In the genomic region with DNA sequence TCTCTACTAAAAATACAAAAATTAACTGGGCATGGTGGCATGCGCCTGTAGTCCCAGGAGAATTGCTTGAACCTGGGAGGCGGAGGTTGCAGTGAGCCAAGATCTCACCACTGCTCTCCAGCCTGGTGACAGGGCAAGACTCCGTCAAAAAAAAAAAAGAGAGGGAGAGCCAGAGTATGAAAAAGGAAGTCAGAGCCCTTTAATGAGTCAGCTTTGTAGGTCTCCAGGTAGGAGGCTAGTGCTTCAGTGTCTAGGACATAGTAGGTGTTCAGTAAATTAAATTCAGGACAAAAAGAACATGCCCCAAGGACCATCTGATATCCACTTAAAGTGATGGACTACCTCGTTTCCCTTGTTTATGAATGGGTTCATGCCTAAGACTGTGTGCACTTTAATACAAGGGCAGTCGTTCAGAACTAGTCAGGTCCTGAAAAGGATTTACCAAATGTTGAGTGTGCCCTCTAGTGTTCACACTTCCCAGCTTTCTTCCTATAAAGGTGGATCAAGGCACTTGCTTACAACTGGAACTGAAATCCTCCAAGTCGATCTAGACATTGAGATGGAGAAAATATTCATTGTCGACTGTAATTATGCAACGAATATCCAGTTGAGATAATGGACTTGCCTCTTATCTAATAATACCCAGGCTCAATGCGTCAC, we compare ENCODE assay signal across 9 cellular contexts. TPM values are rescaled to one million over a fixed set of nuclear protein-coding genes. Genes with fewer than 3 reads are reported as not detected.
DNase-seq lines count a peak whose midpoint lies in the region; ATAC-seq and TF ChIP-seq lines count a peak whose summit lies in the region.
"Had no signal": no experiment of that assay in that cellular context is flagged by ENCODE, and none has a peak within 500 bp of the region (broad histone marks: within the 10 kb centered on the region; RNA-seq: fewer than 3 reads in every experiment).

No MANE protein-coding gene starts in this region.

- TF ChIP-seq CTCF in fibroblast of villous mesenchyme (IDR thresholded peaks at IDR 0.05; ENCODE audit: insufficient read depth, low read depth, low read length), result peak; percentile 39

- no peaks in the 10 kb centered on the region for H3K4me1 Mint-ChIP-seq in effector memory CD8-positive, alpha-beta T cell (ENCODE audit: low read depth in 2 of 2)

- ATAC-seq in GM19463 (IDR thresholded peaks at IDR 0.05; ENCODE audit: unreplicated experiment) (peak; percentile 76), HG03575 (IDR thresholded peaks at IDR 0.05; ENCODE audit: extremely low read depth, insufficient number of reproducible peaks, low FRiP score, unreplicated experiment) (peak; percentile 91)
- ATAC-seq in effector memory CD8-positive, alpha-beta T cell (replicated peaks), result no peak

- H3K27ac Mint-ChIP-seq in effector memory CD8-positive, alpha-beta T cell, result no peak overlapping the region
- H3K27ac Mint-ChIP-seq: activated naive CD4-positive, alpha-beta T cell treated with anti-CD3 and anti-CD28 coated beads, Interleukin-2, amount 50 U/mL, for 72 hours had no signal

- no peak overlapping the region for H3K4me3 ChIP-seq in fibroblast of villous mesenchyme (ENCODE audit: low read depth, low read length)

- peaks cover 0 to 7% of the 10 kb centered on the region in 2 donors for H3K27me3 Mint-ChIP-seq in effector memory CD8-positive, alpha-beta T cell

- H3K9me3 Mint-ChIP-seq in effector memory CD8-positive, alpha-beta T cell, result no peaks in the 10 kb centered on the region
- H3K9me3 Mint-ChIP-seq: activated naive CD4-positive, alpha-beta T cell treated with anti-CD3 and anti-CD28 coated beads, Interleukin-2, amount 50 U/mL, for 72 hours had no signal

- peak; percentile 77 for DNase-seq in DMS 273 (lab: John Stamatoyannopoulos, UW; ENCODE audit: unreplicated experiment)
- DNase-seq in DMS 273 treated with DMSO at 0.1 percent for 48 hours (lab: John Stamatoyannopoulos, UW), result no peak
- peak; percentile 86 for DNase-seq in RKO (ENCODE audit: low spot score)
- peak; percentile 50 for DNase-seq in fibroblast of villous mesenchyme (ENCODE audit: low read depth)
- peak; percentile 33 for DNase-seq in retina
- no peak for DNase-seq in effector memory CD8-positive, alpha-beta T cell

- no peak overlapping the region for H3K4me3 Mint-ChIP-seq in effector memory CD8-positive, alpha-beta T cell

- H3K36me3 Mint-ChIP-seq in effector memory CD8-positive, alpha-beta T cell (ENCODE audit: insufficient read depth), result no peaks in the 10 kb centered on the region
- H3K36me3 Mint-ChIP-seq: activated naive CD4-positive, alpha-beta T cell treated with anti-CD3 and anti-CD28 coated beads, Interleukin-2, amount 50 U/mL, for 72 hours had no signal

RNA-seq across cellular contexts. Expression of a gene that starts 29.0 kb away (rescaled TPM):
- total RNA-seq in fibroblast of villous mesenchyme, result not detected in 2 replicates
- total RNA-seq: activated naive CD4-positive, alpha-beta T cell treated with anti-CD3 and anti-CD28 coated beads, Interleukin-2, amount 50 U/mL, for 72 hours had no signal

Comparison
In these comparisons a context has a peak if more than half of its experiments do, and no peak if none do; other contexts are left out.
1. DNase-seq: peak in DMS 273 (single experiment), RKO (single experiment), fibroblast of villous mesenchyme (single experiment) and retina (single experiment); none in DMS 273 treated with DMSO at 0.1 percent for 48 hours (single experiment) and effector memory CD8-positive, alpha-beta T cell (0 of 3).